In genomic region chr3:123760817-123761216, GRCh38 we compare ENCODE assay signal across 16 cellular contexts.
DNase-seq lines count a peak whose midpoint lies in the region; ATAC-seq, FAIRE-seq and TF ChIP-seq lines count a peak whose summit lies in the region.
"Had no signal": no experiment of that assay in that cellular context is flagged by ENCODE, and none has a peak within 500 bp of the region (broad histone marks: within the 10 kb centered on the region; RNA-seq: fewer than 3 reads in every experiment).

No MANE protein-coding gene starts in this region.

- TF ChIP-seq POLR2A in HepG2 (IDR thresholded peaks at IDR 0.05; ENCODE audit: insufficient read depth in 1 of 2, low read depth in 2 of 2, low read length in 2 of 2) (no peak), right lobe of liver (IDR thresholded peaks at IDR 0.05) (no peak)

- H3K27me3 ChIP-seq in HepG2 (ENCODE audit: control insufficient read depth in 1 of 2, insufficient read depth in 2 of 2, low read length in 2 of 2) (no peaks in the 10 kb centered on the region), right lobe of liver (no peaks in the 10 kb centered on the region), astrocyte (ENCODE audit: insufficient read depth, low read length) (no peaks in the 10 kb centered on the region)
- H3K27me3 ChIP-seq: BLaER1 had no signal

- H3K36me3 ChIP-seq in HepG2 (replicated peaks in 1 of 2; ENCODE audit: control insufficient read depth in 1 of 2, insufficient read depth in 2 of 2, low read length in 2 of 2) (no peaks in the 10 kb centered on the region; a peak in 1 of 5 replicates), right lobe of liver (no peaks in the 10 kb centered on the region), astrocyte (ENCODE audit: insufficient read depth, low read length) (peaks cover 9% of the 10 kb centered on the region)

- 98% methylated on average over 1 of the region's 1 CpG for WGBS in HepG2 (ENCODE audit: low lambda C conversion rate)
- WGBS in right lobe of liver (ENCODE audit: insufficient coverage, low coverage, low lambda C conversion rate, missing lambda C conversion rate) = 85% methylated on average over 1 of the region's 1 CpG

- TF ChIP-seq EP300 in HepG2 (IDR thresholded peaks at IDR 0.05; ENCODE audit: low read depth in 2 of 2, low read length in 2 of 2) = no peak
- TF ChIP-seq EP300 in HepG2 (CRISPR knock-in tag; IDR thresholded peaks at IDR 0.05; ENCODE audit: borderline replicate concordance) = no peak

- in situ Hi-C loops in HepG2 (cut with HindIII; ENCODE audit: extremely low pct_ligation_motif_present, low pct_unique_long_range_greater_than_20kb) = no loop called here

- H3K4me2 ChIP-seq in HepG2 (ENCODE audit: low read depth, low read length) = no peak overlapping the region
- H3K4me2 ChIP-seq in astrocyte (ENCODE audit: low read length) = no peak overlapping the region

- peaks cover 12% of the 10 kb centered on the region for H3K36me3 Mint-ChIP-seq in astrocyte (ENCODE audit: low read depth, unreplicated experiment)
- H3K36me3 Mint-ChIP-seq: CD8-positive, alpha-beta memory T cell had no signal

- no peak overlapping the region for H2AFZ ChIP-seq in HepG2 (ENCODE audit: low read length)
- no peak overlapping the region for H2AFZ ChIP-seq in astrocyte (ENCODE audit: low read depth, low read length)
- H2AFZ ChIP-seq: GM23248 had no signal

- H3K4me3 Mint-ChIP-seq in astrocyte (ENCODE audit: unreplicated experiment) = no peak overlapping the region
- H3K4me3 Mint-ChIP-seq: CD8-positive, alpha-beta memory T cell had no signal

- H3K27me3 Mint-ChIP-seq in astrocyte (ENCODE audit: low read depth, unreplicated experiment) = no peaks in the 10 kb centered on the region

- H3K4me1 ChIP-seq in HepG2 (ENCODE audit: insufficient read depth, low read length) = peaks cover 72% of the 10 kb centered on the region
- peaks cover 0 to 56% (median 21%) of the 10 kb centered on the region in 4 donors for H3K4me1 ChIP-seq in right lobe of liver
- H3K4me1 ChIP-seq in astrocyte (ENCODE audit: insufficient read depth, low read length) = peaks cover 19% of the 10 kb centered on the region

- intact Hi-C loops in HepG2 (cut with micrococcal nuclease; ENCODE audit: unreplicated experiment) (no loop called here), right lobe of liver (cut with DNase I) (no loop called here)

- H3K79me2 ChIP-seq in HepG2 (ENCODE audit: insufficient read depth, low read length) (peaks cover 15% of the 10 kb centered on the region), astrocyte (ENCODE audit: insufficient read depth, low read length) (peaks cover 6% of the 10 kb centered on the region)

- peak overlapping the region; percentile 2 for H3K27ac ChIP-seq in HepG2 (ENCODE audit: extremely low read length, insufficient read depth, low read length)
- no peak overlapping the region for H3K27ac ChIP-seq in right lobe of liver
- H3K27ac ChIP-seq in astrocyte (ENCODE audit: low read depth, low read length) = no peak overlapping the region
- H3K27ac ChIP-seq: 22Rv1, BLaER1, GM23248 had no signal

- DNase-seq in HepG2 (ENCODE audit: low spot score) = no peak
- DNase-seq in right lobe of liver = no peak
- peak; percentile 34 for DNase-seq in astrocyte (ENCODE audit: low read depth)
- peak; percentile 40 for DNase-seq in kidney tubule cell (ENCODE audit: low spot score)
- no peak for DNase-seq in NCI-H1694 (lab: John Stamatoyannopoulos, UW)
- DNase-seq in HCEC 1CT = no peak
- no peak for DNase-seq in activated T-cell treated with anti-CD3 and anti-CD28 coated beads, Interleukin-2, amount 50 U/mL, for 1 hour
- DNase-seq: AML-193; Caco-2; CD8-positive, alpha-beta memory T cell; DND-41; GM23248 had no signal

- ATAC-seq in HepG2 (no peak), right lobe of liver (no peak), GM18868 (IDR thresholded peaks at IDR 0.05; ENCODE audit: unreplicated experiment) (no peak)

- POLR2A ChIA-PET in HepG2 (lab: Yijun Ruan, JAX) = no interaction called here

- no peak for TF ChIP-seq RAD21 in HepG2 (CRISPR knock-in tag; IDR thresholded peaks at IDR 0.05)

- CTCF ChIA-PET in HepG2 (lab: Yijun Ruan, JAX; ENCODE audit: low intra/inter-chr PET ratio, low total read pairs) = no interaction called here

- H3K9me3 Mint-ChIP-seq in astrocyte (ENCODE audit: unreplicated experiment) = peaks cover 7% of the 10 kb centered on the region

- peaks cover 19% of the 10 kb centered on the region for H3K4me1 Mint-ChIP-seq in astrocyte (ENCODE audit: low read depth, unreplicated experiment)

- no TSS peak for BruUV-seq in HepG2 (replicated peaks; lab: Mats Ljungman, UMichigan)

- H3K9ac ChIP-seq in HepG2 (ENCODE audit: insufficient read depth, low read depth, low read length) = no peak overlapping the region
- no peak overlapping the region for H3K9ac ChIP-seq in astrocyte (ENCODE audit: low read length)
- H3K9ac ChIP-seq: BLaER1, GM23248 had no signal

- FAIRE-seq in HepG2 (lab: Jason Lieb, UNC) (no peak), astrocyte (lab: Jason Lieb, UNC) (no peak)
- FAIRE-seq: H54 had no signal

- H3K9me3 ChIP-seq in HepG2 (ENCODE audit: low read length) (no peaks in the 10 kb centered on the region), right lobe of liver (no peaks in the 10 kb centered on the region), astrocyte (ENCODE audit: insufficient read depth, low read depth, low read length) (no peaks in the 10 kb centered on the region)
- H3K9me3 ChIP-seq: Caco-2 had no signal

- no peak overlapping the region for H3K4me3 ChIP-seq in HepG2 (replicated peaks in 1 of 3; ENCODE audit: insufficient read depth in 1 of 3, low read depth in 2 of 3, low read length in 3 of 3)
- no peak overlapping the region for H3K4me3 ChIP-seq in right lobe of liver
- H3K4me3 ChIP-seq in astrocyte (ENCODE audit: insufficient read depth, low read depth, low read length) = no peak overlapping the region
- H3K4me3 ChIP-seq: BLaER1, GM23248 had no signal

- no peaks in the 10 kb centered on the region for H4K20me1 ChIP-seq in HepG2 (ENCODE audit: insufficient read depth, low read length)
- no peaks in the 10 kb centered on the region for H4K20me1 ChIP-seq in astrocyte (ENCODE audit: insufficient read depth, low read length)

- TF ChIP-seq CTCF in HepG2 (CRISPR knock-in tag; IDR thresholded peaks at IDR 0.05) = no peak
- TF ChIP-seq CTCF in right lobe of liver (IDR thresholded peaks at IDR 0.05) = no peak
- no peak for TF ChIP-seq CTCF in astrocyte (IDR thresholded peaks at IDR 0.05; ENCODE audit: insufficient read depth, low read depth, low read length)

- H3K27ac Mint-ChIP-seq in astrocyte (ENCODE audit: unreplicated experiment) = no peak overlapping the region
- H3K27ac Mint-ChIP-seq: CD8-positive, alpha-beta memory T cell had no signal

TF ChIP-seq in HepG2, 621 proteins besides CTCF, POLR2A, EP300 and RAD21:
- TF ChIP-seq HNF1B (CRISPR knock-in tag; IDR thresholded peaks at IDR 0.05) (no peak), SMAD1 (CRISPR knock-in tag; IDR thresholded peaks at IDR 0.05; ENCODE audit: borderline replicate concordance, low read depth) (no peak), ZNF530 (CRISPR knock-in tag; IDR thresholded peaks at IDR 0.05; ENCODE audit: low read depth) (no peak), ZSCAN30 (CRISPR knock-in tag; IDR thresholded peaks at IDR 0.05) (no peak), ATF2 (CRISPR knock-in tag; IDR thresholded peaks at IDR 0.05) (no peak), NFE2L2 (IDR thresholded peaks at IDR 0.05; ENCODE audit: low read length) (0 out of 2 replicates have a peak, but pooled peaks have one; percentile 6), MTF1 (CRISPR knock-in tag; IDR thresholded peaks at IDR 0.05) (no peak)

Comparison
In these comparisons a context has a peak if more than half of its experiments do, and no peak if none do; other contexts are left out.
1. DNase-seq: peak in astrocyte (single experiment) and kidney tubule cell (single experiment); none in HepG2 (single experiment), right lobe of liver (0 of 3), NCI-H1694 (single experiment), HCEC 1CT (single experiment) and activated T-cell treated with anti-CD3 and anti-CD28 coated beads, Interleukin-2, amount 50 U/mL, for 1 hour (single experiment).